1 cellular context compared by ENCODE assay signal in the genomic region with DNA sequence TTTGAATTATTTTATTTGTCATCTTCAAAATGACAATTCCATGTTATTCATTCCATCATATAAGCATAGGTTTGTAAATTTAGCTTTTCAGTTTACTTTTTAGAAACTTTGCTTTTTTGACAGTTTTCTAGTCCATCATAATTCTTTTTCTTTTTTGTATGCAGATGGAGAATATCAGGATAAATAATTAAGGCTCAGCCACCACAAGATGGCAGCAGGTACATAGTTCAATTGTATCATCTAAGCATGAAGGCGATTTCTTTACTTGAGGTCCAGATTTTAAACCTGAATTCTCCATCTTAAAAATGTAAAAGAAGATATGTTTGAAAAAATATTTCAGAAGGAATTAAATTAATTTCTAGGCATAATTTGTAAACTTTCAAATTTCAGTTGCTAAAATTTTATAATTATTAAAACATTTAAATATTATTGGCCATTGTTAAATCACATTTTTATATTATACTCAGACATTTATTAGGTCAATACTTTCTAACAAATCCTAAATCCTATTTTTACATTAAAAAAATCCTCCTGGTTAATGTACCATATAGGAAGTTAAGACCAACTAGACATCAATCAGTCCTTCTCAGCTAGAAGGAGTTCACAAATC.
A peak's percentile ranks its signal among the peaks of the same experiment; 100 is the strongest.
TF ChIP-seq lines count a peak whose summit lies in the region.

No MANE protein-coding gene starts in this region.

TF ChIP-seq in K562, 482 proteins besides CTCF, POLR2A, EP300 and RAD21:
- TF ChIP-seq MAZ (CRISPR knock-in tag; conservative IDR thresholded peaks at IDR 0.05 in 1 of 2, IDR thresholded peaks at IDR 0.05 in 1 of 2) (no peak), SMC3 (conservative IDR thresholded peaks at IDR 0.05; ENCODE audit: insufficient read depth, low read depth, low read length) (0 out of 2 replicates have a peak, but pooled peaks have one; percentile 34), SPI1 (IDR thresholded peaks at IDR 0.05; ENCODE audit: borderline replicate concordance, low read depth, low read length) (no peak), TAF15 (IDR thresholded peaks at IDR 0.05; ENCODE audit: low read depth, low read length) (no peak), JUN (IDR thresholded peaks at IDR 0.05; ENCODE audit: borderline replicate concordance, low read depth, low read length) (no peak), JUN (CRISPR knock-in tag; IDR thresholded peaks at IDR 0.05; ENCODE audit: borderline replicate concordance) (no peak)
- TF ChIP-seq, protein P1, sequence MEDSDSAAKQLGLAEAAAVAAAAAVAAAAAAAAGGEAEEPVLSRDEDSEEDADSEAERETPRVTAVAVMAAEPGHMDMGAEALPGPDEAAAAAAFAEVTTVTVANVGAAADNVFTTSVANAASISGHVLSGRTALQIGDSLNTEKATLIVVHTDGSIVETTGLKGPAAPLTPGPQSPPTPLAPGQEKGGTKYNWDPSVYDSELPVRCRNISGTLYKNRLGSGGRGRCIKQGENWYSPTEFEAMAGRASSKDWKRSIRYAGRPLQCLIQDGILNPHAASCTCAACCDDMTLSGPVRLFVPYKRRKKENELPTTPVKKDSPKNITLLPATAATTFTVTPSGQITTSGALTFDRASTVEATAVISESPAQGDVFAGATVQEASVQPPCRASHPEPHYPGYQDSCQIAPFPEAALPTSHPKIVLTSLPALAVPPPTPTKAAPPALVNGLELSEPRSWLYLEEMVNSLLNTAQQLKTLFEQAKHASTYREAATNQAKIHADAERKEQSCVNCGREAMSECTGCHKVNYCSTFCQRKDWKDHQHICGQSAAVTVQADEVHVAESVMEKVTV (CRISPR knock-in tag; IDR thresholded peaks at IDR 0.05) = no peak
